In genomic region chr1:54462597-54463258, GRCh38 we compare ENCODE assay signal across 22 cellular contexts. TPM values are rescaled to one million over a fixed set of nuclear protein-coding genes. Genes with fewer than 3 reads are reported as not detected.
DNase-seq lines count a peak whose midpoint lies in the region; ATAC-seq and TF ChIP-seq lines count a peak whose summit lies in the region.
"Had no signal": no experiment of that assay in that cellular context is flagged by ENCODE, and none has a peak within 500 bp of the region (broad histone marks: within the 10 kb centered on the region; RNA-seq: fewer than 3 reads in every experiment).

No MANE protein-coding gene starts in this region.

- H3K27ac Mint-ChIP-seq in activated naive CD4-positive, alpha-beta T cell treated with anti-CD3 and anti-CD28 coated beads, Interleukin-2, amount 50 U/mL, for 24 hours = peak overlapping the region; percentile 47
- H3K27ac Mint-ChIP-seq in activated T-helper 1 cell treated with anti-CD3 and anti-CD28 coated beads, Interleukin-12 subunit alpha, Interleukin-12 subunit beta, Interleukin-2, Interleukin-4 antibody, amounts not matched to agents 30 ng/mL and 10 ng/mL and 1 ng/mL, durations not matched to agents 14 hours and 24 hours and 36 hours = peak overlapping the region; percentile 48
- H3K27ac Mint-ChIP-seq: activated T-helper 2 cell treated with anti-CD3 and anti-CD28 coated beads, Interferon-gamma antibody, Interleukin-2, Interleukin-4, amounts not matched to agents 10 μg/mL and 5 μg/mL and 100 μg/mL, durations not matched to agents 14 hours and 24 hours and 36 hours had no signal

- H3K4me3 Mint-ChIP-seq in activated naive CD4-positive, alpha-beta T cell treated with anti-CD3 and anti-CD28 coated beads, Interleukin-2, amount 50 U/mL, for 24 hours = no peak overlapping the region
- no peak overlapping the region for H3K4me3 Mint-ChIP-seq in activated T-helper 1 cell treated with anti-CD3 and anti-CD28 coated beads, Interleukin-12 subunit alpha, Interleukin-12 subunit beta, Interleukin-2, Interleukin-4 antibody, amounts not matched to agents 30 ng/mL and 10 ng/mL and 1 ng/mL, durations not matched to agents 14 hours and 24 hours and 36 hours
- H3K4me3 Mint-ChIP-seq: central memory CD8-positive, alpha-beta T cell had no signal

- H3K9ac ChIP-seq in mesenchymal stem cell (ENCODE audit: low read length) = no peak overlapping the region
- H3K9ac ChIP-seq: parathyroid adenoma had no signal

- H2BK15ac ChIP-seq in mesenchymal stem cell (ENCODE audit: low read depth, poor library complexity, severe bottlenecking) = peak overlapping the region; percentile 73

- peak overlapping the region; percentile 3 for H2AFZ ChIP-seq in mesenchymal stem cell (ENCODE audit: low read depth, low read length)
- H2AFZ ChIP-seq: parathyroid adenoma, PC-9 had no signal

- H3K18ac ChIP-seq in mesenchymal stem cell (ENCODE audit: low read depth in 1 of 2, low read length in 2 of 2) = peak overlapping the region; percentile 79 to 91

- no peaks in the 10 kb centered on the region for H3K36me3 Mint-ChIP-seq in activated naive CD4-positive, alpha-beta T cell treated with anti-CD3 and anti-CD28 coated beads, Interleukin-2, amount 50 U/mL, for 24 hours
- peaks cover 2% of the 10 kb centered on the region for H3K36me3 Mint-ChIP-seq in activated T-helper 1 cell treated with anti-CD3 and anti-CD28 coated beads, Interleukin-12 subunit alpha, Interleukin-12 subunit beta, Interleukin-2, Interleukin-4 antibody, amounts not matched to agents 30 ng/mL and 10 ng/mL and 1 ng/mL, durations not matched to agents 14 hours and 24 hours and 36 hours (ENCODE audit: low read depth)

- H3K27me3 ChIP-seq in mesenchymal stem cell (ENCODE audit: control insufficient read depth in 1 of 2, insufficient read depth in 1 of 2, low read length in 2 of 2) (no peaks in the 10 kb centered on the region), upper lobe of right lung (no peaks in the 10 kb centered on the region)
- H3K27me3 ChIP-seq: heart left ventricle, SJSA1 had no signal

- H3K79me1 ChIP-seq in mesenchymal stem cell (replicated peaks; ENCODE audit: low read length, poor library complexity, severe bottlenecking) = no peaks in the 10 kb centered on the region

- no peak overlapping the region for H2AK5ac ChIP-seq in mesenchymal stem cell (ENCODE audit: low read length, severe bottlenecking)

- no peak overlapping the region for H2BK120ac ChIP-seq in mesenchymal stem cell (ENCODE audit: low read depth, low read length)

- no peaks in the 10 kb centered on the region for H3K27me3 Mint-ChIP-seq in activated naive CD4-positive, alpha-beta T cell treated with anti-CD3 and anti-CD28 coated beads, Interleukin-2, amount 50 U/mL, for 24 hours
- peaks cover 2% of the 10 kb centered on the region for H3K27me3 Mint-ChIP-seq in activated T-helper 1 cell treated with anti-CD3 and anti-CD28 coated beads, Interleukin-12 subunit alpha, Interleukin-12 subunit beta, Interleukin-2, Interleukin-4 antibody, amounts not matched to agents 30 ng/mL and 10 ng/mL and 1 ng/mL, durations not matched to agents 14 hours and 24 hours and 36 hours (ENCODE audit: insufficient read depth)
- H3K27me3 Mint-ChIP-seq: central memory CD8-positive, alpha-beta T cell had no signal

- H3K4ac ChIP-seq in mesenchymal stem cell (ENCODE audit: low read depth in 1 of 2, low read length in 2 of 2) = peak overlapping the region; percentile 27 to 85

- no peak for ATAC-seq in upper lobe of right lung
- ATAC-seq in GM19467 (IDR thresholded peaks at IDR 0.05; ENCODE audit: unreplicated experiment) = no peak
- ATAC-seq in left cardiac atrium = no peak
- ATAC-seq: heart left ventricle, lower lobe of right lung had no signal

- peak overlapping the region in 1 of 2 experiments; percentile 29 for H3K23ac ChIP-seq in mesenchymal stem cell (ENCODE audit: low read length in 2 of 2)

- H4K8ac ChIP-seq in mesenchymal stem cell (ENCODE audit: low read length) = peak overlapping the region; percentile 74

- no peak for TF ChIP-seq CTCF in upper lobe of right lung (IDR thresholded peaks at IDR 0.05)

- H3K4me2 ChIP-seq in mesenchymal stem cell (ENCODE audit: low read length, poor library complexity, severe bottlenecking) = no peak overlapping the region
- H3K4me2 ChIP-seq: PC-9 had no signal

- H3K4me3 ChIP-seq in mesenchymal stem cell (ENCODE audit: insufficient read depth in 1 of 2, low read depth in 1 of 2, low read length in 2 of 2) = no peak overlapping the region
- no peak overlapping the region for H3K4me3 ChIP-seq in upper lobe of right lung
- H3K4me3 ChIP-seq: heart left ventricle, lower lobe of right lung, PC-9, SJSA1 had no signal

- WGBS in mesenchymal stem cell = 80% methylated on average over 13 of the region's 13 CpGs

- H4K91ac ChIP-seq in mesenchymal stem cell (ENCODE audit: low read length) = peak overlapping the region; percentile 99

- H3K14ac ChIP-seq in mesenchymal stem cell (ENCODE audit: low read length in 2 of 2) = peak overlapping the region in 1 of 2 experiments; percentile 13

- H3K27ac ChIP-seq in mesenchymal stem cell (ENCODE audit: low read length, poor library complexity, severe bottlenecking) = no peak overlapping the region
- no peak overlapping the region for H3K27ac ChIP-seq in upper lobe of right lung
- H3K27ac ChIP-seq: C4-2B, heart left ventricle, lower lobe of right lung, parathyroid adenoma, PC-9, SJSA1 had no signal

- peaks cover 10% of the 10 kb centered on the region for H3K4me1 ChIP-seq in mesenchymal stem cell (ENCODE audit: control insufficient read depth, insufficient read depth, low read depth, low read length)
- H3K4me1 ChIP-seq in upper lobe of right lung = peaks cover 16% of the 10 kb centered on the region
- H3K4me1 ChIP-seq: parathyroid adenoma had no signal

- intact Hi-C loops in activated T-helper 1 cell treated with anti-CD3 and anti-CD28 coated beads, Interleukin-12 subunit alpha, Interleukin-12 subunit beta, Interleukin-2, Interleukin-4 antibody, amounts not matched to agents 30 ng/mL and 10 ng/mL and 1 ng/mL, durations not matched to agents 14 hours and 24 hours and 36 hours (cut with micrococcal nuclease) = no loop called here
- intact Hi-C loops in upper lobe of right lung (cut with DNase I) (no loop called here), left cardiac atrium (cut with DNase I) (no loop called here)

- H3K9me3 Mint-ChIP-seq in activated naive CD4-positive, alpha-beta T cell treated with anti-CD3 and anti-CD28 coated beads, Interleukin-2, amount 50 U/mL, for 24 hours = no peaks in the 10 kb centered on the region
- H3K9me3 Mint-ChIP-seq in activated T-helper 1 cell treated with anti-CD3 and anti-CD28 coated beads, Interleukin-12 subunit alpha, Interleukin-12 subunit beta, Interleukin-2, Interleukin-4 antibody, amounts not matched to agents 30 ng/mL and 10 ng/mL and 1 ng/mL, durations not matched to agents 14 hours and 24 hours and 36 hours = no peaks in the 10 kb centered on the region
- H3K9me3 Mint-ChIP-seq: activated T-helper 2 cell treated with anti-CD3 and anti-CD28 coated beads, Interferon-gamma antibody, Interleukin-2, Interleukin-4, amounts not matched to agents 10 μg/mL and 5 μg/mL and 100 μg/mL, durations not matched to agents 14 hours and 24 hours and 36 hours; central memory CD8-positive, alpha-beta T cell had no signal

- peak overlapping the region; percentile 76 to 95 for H2BK12ac ChIP-seq in mesenchymal stem cell (ENCODE audit: low read length in 2 of 2)

- DNase-seq in activated naive CD4-positive, alpha-beta T cell treated with Interleukin-2 at 50 U/mL for 16 hours = no peak
- DNase-seq in activated T-helper 1 cell treated with anti-CD3 and anti-CD28 coated beads, Interleukin-12 subunit alpha, Interleukin-12 subunit beta, Interleukin-2, Interleukin-4 antibody, amounts not matched to agents 30 ng/mL and 10 ng/mL and 1 ng/mL, durations not matched to agents 14 hours and 24 hours and 36 hours (ENCODE audit: low spot score) = no peak
- DNase-seq in mesenchymal stem cell = no peak
- DNase-seq in upper lobe of right lung = peak; percentile 41
- no peak for DNase-seq in NCI-H2196 (lab: John Stamatoyannopoulos, UW; ENCODE audit: unreplicated experiment)
- DNase-seq in left cardiac atrium = no peak
- DNase-seq: amygdala; DMS153; heart left ventricle; lower lobe of right lung; NCI-H1694; NCI-H2227 treated with DMSO at 0.1 percent for 48 hours; PC-9; stimulated activated CD4-positive, alpha-beta T cell treated with anti-CD3 and anti-CD28 coated beads, Interleukin-4, amount 100 ng/mL, for 1 hour; T-helper 2 cell had no signal

- no peak overlapping the region for H2BK5ac ChIP-seq in mesenchymal stem cell (ENCODE audit: low read depth, low read length, poor library complexity, severe bottlenecking)

- no peaks in the 10 kb centered on the region for H3K36me3 ChIP-seq in mesenchymal stem cell (ENCODE audit: control insufficient read depth in 1 of 2, insufficient read depth in 2 of 2, low read depth in 1 of 2, low read length in 2 of 2)
- no peaks in the 10 kb centered on the region for H3K36me3 ChIP-seq in upper lobe of right lung
- H3K36me3 ChIP-seq: heart left ventricle, lower lobe of right lung, SJSA1 had no signal

- peaks cover 43% of the 10 kb centered on the region for H3K4me1 Mint-ChIP-seq in activated naive CD4-positive, alpha-beta T cell treated with anti-CD3 and anti-CD28 coated beads, Interleukin-2, amount 50 U/mL, for 24 hours
- peaks cover 39% of the 10 kb centered on the region for H3K4me1 Mint-ChIP-seq in activated T-helper 1 cell treated with anti-CD3 and anti-CD28 coated beads, Interleukin-12 subunit alpha, Interleukin-12 subunit beta, Interleukin-2, Interleukin-4 antibody, amounts not matched to agents 30 ng/mL and 10 ng/mL and 1 ng/mL, durations not matched to agents 14 hours and 24 hours and 36 hours (ENCODE audit: low read depth)

- no peaks in the 10 kb centered on the region for H3K9me3 ChIP-seq in mesenchymal stem cell (ENCODE audit: control insufficient read depth, low read length)
- no peaks in the 10 kb centered on the region for H3K9me3 ChIP-seq in upper lobe of right lung
- H3K9me3 ChIP-seq: heart left ventricle, lower lobe of right lung, SJSA1 had no signal

RNA-seq across cellular contexts. Expression of gene SSBP3, which starts 56.5 kb away (rescaled TPM):
- total RNA-seq in activated T-helper 1 cell treated with anti-CD3 and anti-CD28 coated beads, Interleukin-12 subunit alpha, Interleukin-12 subunit beta, Interleukin-2, Interleukin-4 antibody, amounts not matched to agents 30 ng/mL and 10 ng/mL and 1 ng/mL, durations not matched to agents 14 hours and 24 hours and 36 hours = 98.0 and 110 TPM in 2 replicates
- 114 TPM for polyA plus RNA-seq in mesenchymal stem cell (2013, experiment 1 of 2)
- polyA plus RNA-seq in mesenchymal stem cell (2013, experiment 2 of 2) = 112 TPM
- total RNA-seq in upper lobe of right lung (40.4 TPM), left cardiac atrium (10 to 100 TPM; 23.9 to 45.1 TPM)
